1 cellular context compared by ENCODE assay signal in the genomic region with DNA sequence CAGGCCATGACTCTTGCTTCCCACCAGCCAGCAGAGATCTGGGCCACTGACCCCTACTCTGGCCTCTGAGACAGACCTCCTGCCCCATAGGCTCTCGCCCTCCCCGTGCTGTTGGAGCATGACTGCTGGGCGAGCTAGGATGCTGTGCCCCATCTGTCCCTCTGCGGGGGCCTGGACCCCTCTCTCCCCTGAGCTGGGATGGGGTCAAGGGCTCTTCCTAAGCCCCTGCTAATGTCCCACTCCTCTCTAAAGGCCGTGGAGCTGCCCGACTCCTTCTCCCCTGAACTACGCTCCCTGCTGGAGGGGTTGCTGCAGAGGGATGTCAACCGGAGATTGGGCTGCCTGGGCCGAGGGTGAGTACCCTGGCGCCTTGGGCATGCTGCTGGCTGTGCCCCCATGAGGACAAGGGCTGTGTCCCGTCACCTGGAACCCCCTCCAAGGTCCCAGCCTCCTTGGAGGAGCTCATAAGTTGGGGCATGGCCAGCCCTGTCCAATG.
TF ChIP-seq lines count a peak whose summit lies in the region.

No MANE protein-coding gene starts in this region.

TF ChIP-seq in GM12878, 131 proteins besides CTCF, POLR2A, EP300 and RAD21:
- no peak for TF ChIP-seq PML (IDR thresholded peaks at IDR 0.05; ENCODE audit: low read length)
- no peak for TF ChIP-seq RELA (IDR thresholded peaks at IDR 0.05; ENCODE audit: borderline replicate concordance, partially characterized antibody)
- TF ChIP-seq, protein P1, sequence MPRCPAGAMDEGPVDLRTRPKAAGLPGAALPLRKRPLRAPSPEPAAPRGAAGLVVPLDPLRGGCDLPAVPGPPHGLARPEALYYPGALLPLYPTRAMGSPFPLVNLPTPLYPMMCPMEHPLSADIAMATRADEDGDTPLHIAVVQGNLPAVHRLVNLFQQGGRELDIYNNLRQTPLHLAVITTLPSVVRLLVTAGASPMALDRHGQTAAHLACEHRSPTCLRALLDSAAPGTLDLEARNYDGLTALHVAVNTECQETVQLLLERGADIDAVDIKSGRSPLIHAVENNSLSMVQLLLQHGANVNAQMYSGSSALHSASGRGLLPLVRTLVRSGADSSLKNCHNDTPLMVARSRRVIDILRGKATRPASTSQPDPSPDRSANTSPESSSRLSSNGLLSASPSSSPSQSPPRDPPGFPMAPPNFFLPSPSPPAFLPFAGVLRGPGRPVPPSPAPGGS (IDR thresholded peaks at IDR 0.05; ENCODE audit: borderline replicate concordance, insufficient read depth, low read depth, low read length, poor library complexity, severe bottlenecking) = no peak
- TF ChIP-seq, protein P2, sequence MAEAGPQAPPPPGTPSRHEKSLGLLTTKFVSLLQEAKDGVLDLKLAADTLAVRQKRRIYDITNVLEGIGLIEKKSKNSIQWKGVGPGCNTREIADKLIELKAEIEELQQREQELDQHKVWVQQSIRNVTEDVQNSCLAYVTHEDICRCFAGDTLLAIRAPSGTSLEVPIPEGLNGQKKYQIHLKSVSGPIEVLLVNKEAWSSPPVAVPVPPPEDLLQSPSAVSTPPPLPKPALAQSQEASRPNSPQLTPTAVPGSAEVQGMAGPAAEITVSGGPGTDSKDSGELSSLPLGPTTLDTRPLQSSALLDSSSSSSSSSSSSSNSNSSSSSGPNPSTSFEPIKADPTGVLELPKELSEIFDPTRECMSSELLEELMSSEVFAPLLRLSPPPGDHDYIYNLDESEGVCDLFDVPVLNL (IDR thresholded peaks at IDR 0.05; ENCODE audit: low read depth, low read length) = no peak
- no peak for TF ChIP-seq ZNF622 (IDR thresholded peaks at IDR 0.05)
- TF ChIP-seq STAT3 (IDR thresholded peaks at IDR 0.05; ENCODE audit: low read depth, low read length) = no peak
- no peak for TF ChIP-seq SP1 (IDR thresholded peaks at IDR 0.05; ENCODE audit: low read depth, low read length)
- TF ChIP-seq, protein P3, sequence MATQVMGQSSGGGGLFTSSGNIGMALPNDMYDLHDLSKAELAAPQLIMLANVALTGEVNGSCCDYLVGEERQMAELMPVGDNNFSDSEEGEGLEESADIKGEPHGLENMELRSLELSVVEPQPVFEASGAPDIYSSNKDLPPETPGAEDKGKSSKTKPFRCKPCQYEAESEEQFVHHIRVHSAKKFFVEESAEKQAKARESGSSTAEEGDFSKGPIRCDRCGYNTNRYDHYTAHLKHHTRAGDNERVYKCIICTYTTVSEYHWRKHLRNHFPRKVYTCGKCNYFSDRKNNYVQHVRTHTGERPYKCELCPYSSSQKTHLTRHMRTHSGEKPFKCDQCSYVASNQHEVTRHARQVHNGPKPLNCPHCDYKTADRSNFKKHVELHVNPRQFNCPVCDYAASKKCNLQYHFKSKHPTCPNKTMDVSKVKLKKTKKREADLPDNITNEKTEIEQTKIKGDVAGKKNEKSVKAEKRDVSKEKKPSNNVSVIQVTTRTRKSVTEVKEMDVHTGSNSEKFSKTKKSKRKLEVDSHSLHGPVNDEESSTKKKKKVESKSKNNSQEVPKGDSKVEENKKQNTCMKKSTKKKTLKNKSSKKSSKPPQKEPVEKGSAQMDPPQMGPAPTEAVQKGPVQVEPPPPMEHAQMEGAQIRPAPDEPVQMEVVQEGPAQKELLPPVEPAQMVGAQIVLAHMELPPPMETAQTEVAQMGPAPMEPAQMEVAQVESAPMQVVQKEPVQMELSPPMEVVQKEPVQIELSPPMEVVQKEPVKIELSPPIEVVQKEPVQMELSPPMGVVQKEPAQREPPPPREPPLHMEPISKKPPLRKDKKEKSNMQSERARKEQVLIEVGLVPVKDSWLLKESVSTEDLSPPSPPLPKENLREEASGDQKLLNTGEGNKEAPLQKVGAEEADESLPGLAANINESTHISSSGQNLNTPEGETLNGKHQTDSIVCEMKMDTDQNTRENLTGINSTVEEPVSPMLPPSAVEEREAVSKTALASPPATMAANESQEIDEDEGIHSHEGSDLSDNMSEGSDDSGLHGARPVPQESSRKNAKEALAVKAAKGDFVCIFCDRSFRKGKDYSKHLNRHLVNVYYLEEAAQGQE (IDR thresholded peaks at IDR 0.05; ENCODE audit: low read depth, low read length) = no peak
TF ChIP-seq in GM12878: peak in this region for 0.
